ENCODE assay signal across 8 cellular contexts in the genomic region with DNA sequence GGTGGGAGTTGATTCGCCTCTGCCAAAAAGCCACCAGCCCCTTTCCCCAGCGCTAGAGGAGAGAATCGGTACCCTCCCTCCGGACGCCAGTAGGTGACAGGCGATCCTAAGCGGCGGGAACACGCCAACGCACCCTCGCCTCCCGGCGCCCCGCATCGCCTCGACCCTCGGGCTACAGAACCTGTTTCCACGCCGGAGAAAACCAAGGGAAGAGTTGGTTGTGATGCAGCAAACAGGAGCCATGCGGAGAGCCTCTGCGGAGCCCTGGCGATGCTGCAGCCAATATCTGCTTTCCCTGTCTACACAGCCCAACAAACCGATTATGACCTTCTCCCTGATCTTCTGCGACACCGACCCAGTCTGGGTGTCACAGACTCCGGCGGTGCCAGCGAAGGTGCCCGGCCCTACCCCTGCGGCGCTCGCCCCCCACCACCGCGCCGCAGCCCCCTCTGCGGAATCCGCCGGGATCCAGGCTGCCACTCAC. TPM values are rescaled to one million over a fixed set of nuclear protein-coding genes. Genes with fewer than 3 reads are reported as not detected.
DNase-seq lines count a peak whose midpoint lies in the region; ATAC-seq, FAIRE-seq and TF ChIP-seq lines count a peak whose summit lies in the region.

No MANE protein-coding gene starts in this region.

- peak; percentile 58 for DNase-seq in A673 (ENCODE audit: low spot score)
- no peak for DNase-seq in GM12891 (ENCODE audit: insufficient read length, low spot score)
- DNase-seq in chondrocyte (ENCODE audit: low spot score): no peak
- peak in 1 of 2 donors; percentile 88 for DNase-seq in lower leg skin (ENCODE audit: low spot score in 2 of 2)
- DNase-seq in testis: peak; percentile 46
- DNase-seq in NCI-H446 treated with DMSO at 0.1 percent for 48 hours (lab: John Stamatoyannopoulos, UW): no peak

- H3K9me3 Mint-ChIP-seq in chondrocyte (ENCODE audit: low read depth): no peaks in the 10 kb centered on the region

- no peaks in the 10 kb centered on the region for H3K79me2 ChIP-seq in OCI-LY3 (ENCODE audit: low read length)

- intact Hi-C loops in A673 (cut with micrococcal nuclease; ENCODE audit: unreplicated experiment): loop anchor here (5.0 kb wide), 3 partner anchors 107 to 748 kb away; no protein-coding TSS in a partner anchor
- intact Hi-C loops in lower leg skin (cut with DNase I; ENCODE audit: low total_unique reads): no loop called here
- intact Hi-C loops in testis (cut with DNase I; ENCODE audit: low total_unique reads): no loop called here

- H3K4me3 Mint-ChIP-seq in chondrocyte (ENCODE audit: unreplicated experiment): peak overlapping the region; percentile 91

- H3K27me3 Mint-ChIP-seq in chondrocyte (ENCODE audit: low read depth): no peaks in the 10 kb centered on the region

- ATAC-seq in HG02938 (IDR thresholded peaks at IDR 0.05; ENCODE audit: unreplicated experiment): peak; percentile 25

- peaks cover 52% of the 10 kb centered on the region for H3K4me1 Mint-ChIP-seq in chondrocyte (ENCODE audit: low read depth)

- H3K4me2 ChIP-seq in OCI-LY3 (ENCODE audit: low read length): peak overlapping the region; percentile 85

- CTCF ChIA-PET in A673 (lab: Charles Lee): no interaction called here

- peaks cover 26% of the 10 kb centered on the region for H3K4me1 ChIP-seq in A673 (ENCODE audit: insufficient read depth, low read length, poor library complexity, severe bottlenecking)
- H3K4me1 ChIP-seq in OCI-LY3 (ENCODE audit: low read length): peaks cover 6% of the 10 kb centered on the region; the same call in 1 of the 2 replicates
- peaks cover 12% of the 10 kb centered on the region for H3K4me1 ChIP-seq in testis

- peak; percentile 53 for TF ChIP-seq CTCF in A673 (conservative IDR thresholded peaks at IDR 0.05; ENCODE audit: low read depth, low read length)
- peak; percentile 72 for TF ChIP-seq CTCF in OCI-LY3 (IDR thresholded peaks at IDR 0.05; ENCODE audit: low read depth, low read length)
- peak; percentile 83 for TF ChIP-seq CTCF in chondrocyte (IDR thresholded peaks at IDR 0.05)
- TF ChIP-seq CTCF in lower leg skin (IDR thresholded peaks at IDR 0.05): no peak
- TF ChIP-seq CTCF in testis (IDR thresholded peaks at IDR 0.05): peak in 1 of 3 experiments; percentile 39

- WGBS in lower leg skin, 2 donors: 0% methylated on average over 22 to 27 of the region's 38 CpGs
- WGBS in testis, 2 donors: 0 to 1% methylated on average over 19 to 22 of the region's 38 CpGs

- H3K36me3 ChIP-seq in A673 (ENCODE audit: insufficient read depth, low read length, poor library complexity, severe bottlenecking) (no peaks in the 10 kb centered on the region), OCI-LY3 (replicated peaks; ENCODE audit: low read depth, low read length) (no peaks in the 10 kb centered on the region), testis (ENCODE audit: low read depth, missing control alignments) (no peaks in the 10 kb centered on the region)

- H4K20me1 ChIP-seq in OCI-LY3 (ENCODE audit: insufficient read depth, low read length): no peaks in the 10 kb centered on the region

- no TSS peak for BruUV-seq in A673 (replicated peaks; lab: Mats Ljungman, UMichigan)

- peak overlapping the region; percentile 72; the same call in 1 of the 2 replicates for H2AFZ ChIP-seq in OCI-LY3 (ENCODE audit: low read depth, low read length)

- no peak overlapping the region for H3K27ac ChIP-seq in A673 (ENCODE audit: low read depth, low read length, poor library complexity, severe bottlenecking)
- H3K27ac ChIP-seq in OCI-LY3 (ENCODE audit: low read length): no peak overlapping the region
- H3K27ac ChIP-seq in testis: peak overlapping the region; percentile 37 to 56

- H3K4me3 ChIP-seq in A673 (ENCODE audit: low read depth, low read length, poor library complexity, severe bottlenecking) (peak overlapping the region; percentile 59), OCI-LY3 (ENCODE audit: low read length) (peak overlapping the region; percentile 78), lower leg skin (ENCODE audit: low read depth, poor library complexity, severe bottlenecking) (peak overlapping the region; percentile 95), testis (peak overlapping the region; percentile 80 to 81)

- peak overlapping the region; percentile 90 for H3K27ac Mint-ChIP-seq in chondrocyte (ENCODE audit: unreplicated experiment)

- no peak for TF ChIP-seq POLR2A in GM12891 (IDR thresholded peaks at IDR 0.05; ENCODE audit: low read depth, low read length)
- TF ChIP-seq POLR2A in lower leg skin (IDR thresholded peaks at IDR 0.05): no peak
- TF ChIP-seq POLR2A in testis (IDR thresholded peaks at IDR 0.05): no peak

- peaks cover 26% of the 10 kb centered on the region for H3K27me3 ChIP-seq in A673 (replicated peaks; ENCODE audit: insufficient read depth, low read depth, low read length, poor library complexity)
- H3K27me3 ChIP-seq in OCI-LY3 (ENCODE audit: low read depth, low read length): peaks cover 44% of the 10 kb centered on the region
- H3K27me3 ChIP-seq in testis: no peaks in the 10 kb centered on the region

- POLR2A ChIA-PET in A673 (lab: Charles Lee; ENCODE audit: low non-redundant PET): no interaction called here

- H3K9ac ChIP-seq in OCI-LY3 (ENCODE audit: low read length): peak overlapping the region; percentile 64

- FAIRE-seq in GM12891 (lab: Jason Lieb, UNC): peak; percentile 52

- no peaks in the 10 kb centered on the region for H3K9me3 ChIP-seq in A673 (ENCODE audit: low read depth, low read length, poor library complexity, severe bottlenecking)
- no peaks in the 10 kb centered on the region for H3K9me3 ChIP-seq in OCI-LY3 (ENCODE audit: insufficient read depth, low read length)
- H3K9me3 ChIP-seq in testis: no peaks in the 10 kb centered on the region

- peaks cover 1% of the 10 kb centered on the region for H3K36me3 Mint-ChIP-seq in chondrocyte (ENCODE audit: low read depth)

TF ChIP-seq in GM12891, 5 proteins besides CTCF, POLR2A, EP300 and RAD21:
- TF ChIP-seq PAX5 (IDR thresholded peaks at IDR 0.05; ENCODE audit: insufficient read depth, low read length, severe bottlenecking): no peak
- TF ChIP-seq TAF1 (IDR thresholded peaks at IDR 0.05; ENCODE audit: low read depth, low read length): no peak
- no peak for TF ChIP-seq POLR2AphosphoS5 (IDR thresholded peaks at IDR 0.05; ENCODE audit: low read depth, low read length)
- no peak for TF ChIP-seq SPI1 (IDR thresholded peaks at IDR 0.05; ENCODE audit: low read depth, low read length)
- no peak for TF ChIP-seq POU2F2 (IDR thresholded peaks at IDR 0.05; ENCODE audit: low read depth, low read length)
TF ChIP-seq in GM12891: peak in this region for 0.

RNA-seq across cellular contexts. Expression of a gene that starts 0.5 kb away (rescaled TPM):
- total RNA-seq in A673 (2021): 0.70 and 1.1 TPM in 2 replicates
- 0.46 TPM for polyA plus RNA-seq in GM12891 (2012; ENCODE audit: low read depth, missing spikeins)
- 30.3 to 62.8 TPM (median 32.0 TPM) in 3 replicates for total RNA-seq in chondrocyte
- 10 to 100 TPM in 2 of 4 donors, 1 to 10 TPM in 2; 3.8 to 39.8 (median 14.4) TPM for total RNA-seq in lower leg skin
- total RNA-seq in testis: 10 to 100 TPM in 1 of 2 donors, 1 to 10 TPM in 1; 7.9 to 11.5 TPM
- polyA plus RNA-seq in testis (ENCODE audit: insufficient read depth, low read depth, low replicate concordance): 16.5 TPM

Comparison
In these comparisons a context has a peak if more than half of its experiments do, and no peak if none do; other contexts are left out.
1. DNase-seq: peak in A673 (single experiment) and testis (single experiment); none in GM12891 (single experiment), chondrocyte (single experiment) and NCI-H446 treated with DMSO at 0.1 percent for 48 hours (single experiment).
2. H3K27ac ChIP-seq: peak in testis (2 of 2); none in A673 (single experiment) and OCI-LY3 (single experiment).
3. CTCF ChIP-seq: peak in A673 (single experiment), OCI-LY3 (single experiment) and chondrocyte (single experiment); none in lower leg skin (0 of 3).
4. Peak in every context shown above with its lines, with median percentiles within 50 percentile points of each other: H3K4me3 ChIP-seq.